In genomic region chr5:172841-173251, GRCh38 we compare ENCODE assay signal across 29 cellular contexts. TPM values are rescaled to one million over a fixed set of nuclear protein-coding genes. Genes with fewer than 3 reads are reported as not detected.
"Had no signal": no experiment of that assay in that cellular context is flagged by ENCODE, and none has a peak within 500 bp of the region (broad histone marks: within the 10 kb centered on the region; RNA-seq: fewer than 3 reads in every experiment).

No MANE protein-coding gene starts in this region.

- H3K27me3 ChIP-seq: ascending aorta, brain microvascular endothelial cell had no signal

- DNase-seq: activated CD4-positive, alpha-beta T cell treated with anti-CD3 and anti-CD28 coated beads for 4 hours; activated CD4-positive, alpha-beta T cell treated with anti-CD3 and anti-CD28 coated beads, Interleukin-2, amount 50 U/mL, for 48 hours; activated CD4-positive, CD25-positive, alpha-beta regulatory T cell; activated gamma-delta T cell; activated T-cell treated with anti-CD3 and anti-CD28 coated beads, Interleukin-2, amount 50 U/mL, for 48 hours; brain microvascular endothelial cell; central memory CD4-positive, alpha-beta T cell; effector memory CD4-positive, alpha-beta T cell; foreskin melanocyte; hypothalamus; nephron progenitor cell; nucleus accumbens; retina; stimulated activated CD4-positive, alpha-beta T cell treated with anti-CD3 and anti-CD28 coated beads, Interleukin-1b, Interleukin-23, amount 100 ng/mL, for 48 hours; substantia nigra; T-helper 1 cell; T-helper 9 cell had no signal

- H3K9me3 ChIP-seq: ascending aorta, tibial artery had no signal

- H3K4me3 Mint-ChIP-seq: memory B cell; stimulated activated naive CD8-positive, alpha-beta T cell treated with anti-CD3 and anti-CD28 coated beads, Interleukin-15, Interleukin-2, amounts not matched to agents 100 ng/mL and 50 ng/mL, for 24 hours had no signal

- H3K4me1 Mint-ChIP-seq: memory B cell had no signal

- H3K27ac Mint-ChIP-seq: activated naive CD4-positive, alpha-beta T cell treated with anti-CD3 and anti-CD28 coated beads, Interleukin-2, amount 50 U/mL, for 72 hours; memory B cell; nephron progenitor cell; stimulated activated naive CD8-positive, alpha-beta T cell treated with anti-CD3 and anti-CD28 coated beads, Interleukin-15, Interleukin-2, amounts not matched to agents 100 ng/mL and 50 ng/mL, for 24 hours had no signal

- H3K36me3 Mint-ChIP-seq: activated naive CD4-positive, alpha-beta T cell treated with anti-CD3 and anti-CD28 coated beads, Interleukin-2, amount 50 U/mL, for 72 hours; memory B cell had no signal

- H3K27ac ChIP-seq: ascending aorta, brain microvascular endothelial cell, tibial artery had no signal

- H3K27me3 Mint-ChIP-seq: stimulated activated naive CD8-positive, alpha-beta T cell treated with anti-CD3 and anti-CD28 coated beads, Interleukin-15, Interleukin-2, amounts not matched to agents 100 ng/mL and 50 ng/mL, for 24 hours had no signal

- H3K4me3 ChIP-seq: ascending aorta, tibial artery had no signal

- H3K9me3 Mint-ChIP-seq: activated naive CD4-positive, alpha-beta T cell treated with anti-CD3 and anti-CD28 coated beads, Interleukin-2, amount 50 U/mL, for 72 hours; memory B cell; nephron progenitor cell; stimulated activated naive CD8-positive, alpha-beta T cell treated with anti-CD3 and anti-CD28 coated beads, Interleukin-15, Interleukin-2, amounts not matched to agents 100 ng/mL and 50 ng/mL, for 24 hours had no signal

- H3K36me3 ChIP-seq: ascending aorta, brain microvascular endothelial cell had no signal

- ATAC-seq: activated naive CD4-positive, alpha-beta T cell treated with anti-CD3 and anti-CD28 coated beads, Interleukin-2, amount 50 U/mL, for 72 hours; esophagus mucosa had no signal

- H3K4me1 ChIP-seq: ascending aorta had no signal

RNA-seq across cellular contexts. Expression of gene LRRC14B, which starts 18.4 kb away (rescaled TPM):
- total RNA-seq: ascending aorta, dermis microvascular lymphatic vessel endothelial cell, endothelial cell of umbilical vein, esophagus mucosa, mononuclear cell had no signal
- polyA plus RNA-seq: adipose tissue, endothelial cell of umbilical vein, liver, urinary bladder had no signal
